ENCODE assay signal across 1 cellular context in genomic region chr19:43905897-43906296, GRCh38.
TF ChIP-seq lines count a peak whose summit lies in the region.

No MANE protein-coding gene starts in this region.

TF ChIP-seq in liver, 16 proteins besides CTCF, POLR2A, EP300 and RAD21 (continued from another document):
- no peak for TF ChIP-seq ZBTB33 (IDR thresholded peaks at IDR 0.05)
- no peak for TF ChIP-seq MAX (IDR thresholded peaks at IDR 0.05)
- no peak for TF ChIP-seq FOXA1 (IDR thresholded peaks at IDR 0.05)
- no peak for TF ChIP-seq TAF1 (conservative IDR thresholded peaks at IDR 0.05)
- TF ChIP-seq YY1 (IDR thresholded peaks at IDR 0.05) = no peak
- no peak for TF ChIP-seq SP1 (IDR thresholded peaks at IDR 0.05)
- TF ChIP-seq ATF3 (IDR thresholded peaks at IDR 0.05) = no peak
- no peak for TF ChIP-seq REST (IDR thresholded peaks at IDR 0.05)
TF ChIP-seq in liver: peak in this region for 0.
